In the genomic region with DNA sequence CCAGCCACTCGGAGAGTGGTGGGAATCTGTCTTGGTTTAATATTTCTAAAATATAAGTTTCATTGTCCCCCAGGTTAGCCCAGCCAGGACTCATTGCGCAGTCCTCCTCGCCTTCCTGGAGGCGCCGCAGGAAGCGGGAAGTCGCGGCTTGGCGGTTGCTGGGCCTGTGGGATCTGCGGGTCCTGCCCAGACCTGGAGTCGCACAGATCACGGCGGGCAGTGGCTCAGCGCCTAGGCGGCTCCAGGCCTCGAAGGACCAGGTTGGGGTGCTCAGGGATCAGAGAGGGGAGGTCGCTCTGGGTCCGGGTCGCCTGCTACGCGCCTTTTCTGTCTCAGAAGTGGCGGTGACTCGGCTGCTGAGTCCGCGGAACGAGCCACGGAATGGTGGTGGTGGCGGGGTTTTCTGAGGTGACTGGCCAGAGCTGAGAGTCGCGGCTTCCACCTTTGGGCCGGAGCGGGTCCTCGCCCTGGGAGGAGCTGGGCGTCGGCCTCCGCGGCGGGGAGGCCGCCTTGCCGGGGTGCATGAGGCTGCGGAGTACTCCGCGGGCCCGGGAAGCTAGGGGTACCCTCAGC, we compare ENCODE assay signal across 13 cellular contexts. TPM values are rescaled to one million over a fixed set of nuclear protein-coding genes. Genes with fewer than 3 reads are reported as not detected.
DNase-seq lines count a peak whose midpoint lies in the region; ATAC-seq and TF ChIP-seq lines count a peak whose summit lies in the region.
"Had no signal": no experiment of that assay in that cellular context is flagged by ENCODE, and none has a peak within 500 bp of the region (broad histone marks: within the 10 kb centered on the region; RNA-seq: fewer than 3 reads in every experiment).

No MANE protein-coding gene starts in this region.

- peaks cover 3% of the 10 kb centered on the region for H3K4me1 ChIP-seq in mesendoderm (ENCODE audit: control insufficient read depth, low read depth, low read length)
- H3K4me1 ChIP-seq in GM23248 (ENCODE audit: insufficient read depth), result no peaks in the 10 kb centered on the region; the same call in 1 of the 2 replicates

- H3K18ac ChIP-seq in mesendoderm (ENCODE audit: low read length), result peak overlapping the region; percentile 6

- no peak overlapping the region for H3K27ac Mint-ChIP-seq in WTC11

- no peak overlapping the region for H2BK15ac ChIP-seq in mesendoderm (replicated peaks; ENCODE audit: low read depth)

- in situ Hi-C loops in GM23248 (cut with MboI), result no loop called here

- H3K27me3 Mint-ChIP-seq in WTC11 (ENCODE audit: low read depth), result peaks cover 100% of the 10 kb centered on the region

- H3K79me1 ChIP-seq in mesendoderm (ENCODE audit: low read length), result no peaks in the 10 kb centered on the region

- H3K9ac ChIP-seq in mesendoderm (ENCODE audit: low read length) (peak overlapping the region; percentile 4), GM23248 (no peak overlapping the region)

- no peak overlapping the region for H2AFZ ChIP-seq in GM23248

- CTCF ChIA-PET in AG04449 (lab: Yijun Ruan, JAX), result interaction anchor here (1.0 to 16.2 kb wide), 5 partner anchors 18 to 395 kb away, joined by 4 to 190 read pairs (median 15); no protein-coding TSS in a partner anchor
- CTCF ChIA-PET in WTC11 (lab: Charles Lee), result interaction anchor here (0.9 to 1.5 kb wide), 7 partner anchors 19 to 394 kb away, joined by 3 to 8 read pairs (median 3); no protein-coding TSS in a partner anchor

- ATAC-seq in WTC11 (peak; percentile 24), GM19455 (IDR thresholded peaks at IDR 0.05; ENCODE audit: unreplicated experiment) (no peak)
- ATAC-seq: esophagus mucosa had no signal

- H3K4me1 Mint-ChIP-seq in WTC11, result peaks cover 40% of the 10 kb centered on the region

- no peak overlapping the region for H2AK5ac ChIP-seq in mesendoderm (ENCODE audit: low read length)

- peak overlapping the region; percentile 18 for H3K56ac ChIP-seq in mesendoderm (ENCODE audit: low read length)

- H2BK120ac ChIP-seq in mesendoderm (ENCODE audit: low read depth, low read length), result no peak overlapping the region

- peak overlapping the region; percentile 24 for H3K4me2 ChIP-seq in mesendoderm (ENCODE audit: low read length)
- no peak overlapping the region for H3K4me2 ChIP-seq in GM23248 (ENCODE audit: unreplicated experiment)

- no peak overlapping the region for H3K27ac ChIP-seq in mesendoderm (ENCODE audit: low read depth, low read length)
- no peak overlapping the region for H3K27ac ChIP-seq in GM23248

- H2BK5ac ChIP-seq in mesendoderm (ENCODE audit: low read length), result no peak overlapping the region

- H3K79me2 ChIP-seq in mesendoderm (ENCODE audit: control insufficient read depth, insufficient read depth, low read length), result no peaks in the 10 kb centered on the region
- H3K79me2 ChIP-seq in GM23248 (ENCODE audit: insufficient read depth), result no peaks in the 10 kb centered on the region

- H3K4me3 ChIP-seq in AG04449 (ENCODE audit: low read depth, low read length) (peak overlapping the region; percentile 24), mesendoderm (ENCODE audit: low read length) (no peak overlapping the region), GM23248 (no peak overlapping the region)

- peaks cover 13% of the 10 kb centered on the region; the same call in 1 of the 2 replicates for H3F3A ChIP-seq in GM23248 (ENCODE audit: insufficient read depth)

- H3K36me3 ChIP-seq in mesendoderm (ENCODE audit: control insufficient read depth, insufficient read depth, low read length) (no peaks in the 10 kb centered on the region), GM23248 (ENCODE audit: low read depth) (no peaks in the 10 kb centered on the region; the same call in 1 of the 2 replicates)

- 0 out of 2 replicates have a peak overlapping the region, but pooled peaks have one; percentile 22 for H3K4me3 Mint-ChIP-seq in WTC11

- no peaks in the 10 kb centered on the region for H3K9me3 ChIP-seq in GM23248 (ENCODE audit: low read depth)

- H3K23ac ChIP-seq in mesendoderm (ENCODE audit: low read length), result peak overlapping the region; percentile 74

- DNase-seq in AG04449 (ENCODE audit: low read depth, low spot score) (no peak), WTC11 (ENCODE audit: low spot score) (no peak), mesendoderm (peak; percentile 57), GM23248 (no peak), COLO829 (ENCODE audit: low spot score) (no peak)
- DNase-seq: activated gamma-delta T cell treated with Interleukin-2 at 50 U/mL for 16 hours, AML-193, KG1, naive B cell, NCI-H2029, small intestine had no signal

- H3K36me3 Mint-ChIP-seq in WTC11, result peaks cover 2% of the 10 kb centered on the region; the same call in 1 of the 2 replicates

- no peak for TF ChIP-seq CTCF in AG04449 (IDR thresholded peaks at IDR 0.05; ENCODE audit: insufficient read depth, low read length, missing control alignments)
- no peak for TF ChIP-seq CTCF in WTC11 (IDR thresholded peaks at IDR 0.05)

- no peak overlapping the region for H4K5ac ChIP-seq in mesendoderm (ENCODE audit: low read length)

- H3K27me3 ChIP-seq in mesendoderm (ENCODE audit: insufficient read depth, low read length, poor library complexity) (peaks cover 92% of the 10 kb centered on the region), GM23248 (replicated peaks; ENCODE audit: insufficient read depth) (no peaks in the 10 kb centered on the region)

- no peaks in the 10 kb centered on the region for H3K9me2 ChIP-seq in GM23248 (ENCODE audit: insufficient read depth)

- no CpG with 5 or more reads among the region's 44 CpGs for whole genome bisulfite sequencing in mesendoderm (ENCODE audit: extremely low coverage, insufficient coverage, low lambda C conversion rate)
- WGBS in GM23248 (ENCODE audit: low coverage in 1 of 2, low lambda C conversion rate in 2 of 2, missing lambda C conversion rate in 2 of 2), 2 experiments, result 93% methylated on average over 32 to 44 of the region's 44 CpGs

- H4K20me1 ChIP-seq in GM23248 (ENCODE audit: insufficient read depth), result no peaks in the 10 kb centered on the region

- POLR2A ChIA-PET in AG04449 (lab: Yijun Ruan, JAX) (no interaction called here), WTC11 (lab: Charles Lee) (interaction anchor here (1.5 kb wide), 1 partner anchor 11 kb away, joined by 7 read pairs; no protein-coding TSS in a partner anchor)

- no peak overlapping the region for H4K8ac ChIP-seq in mesendoderm (ENCODE audit: low read depth, low read length)

- H3K4ac ChIP-seq in mesendoderm (ENCODE audit: low read depth, low read length), result no peak overlapping the region

- H3K9me3 Mint-ChIP-seq in WTC11, result no peaks in the 10 kb centered on the region

TF ChIP-seq in WTC11, 78 proteins besides CTCF, POLR2A, EP300 and RAD21 (continues in another document):
- TF ChIP-seq ESRRA (CRISPR knock-in tag; IDR thresholded peaks at IDR 0.05; ENCODE audit: borderline replicate concordance) (no peak), JAZF1 (CRISPR knock-in tag; IDR thresholded peaks at IDR 0.05) (no peak), FOXP1 (CRISPR knock-in tag; IDR thresholded peaks at IDR 0.05; ENCODE audit: borderline replicate concordance) (no peak), NFYB (CRISPR knock-in tag; conservative IDR thresholded peaks at IDR 0.05; ENCODE audit: low read depth) (no peak), EMX1 (CRISPR knock-in tag; IDR thresholded peaks at IDR 0.05) (no peak)
- TF ChIP-seq, protein P1, sequence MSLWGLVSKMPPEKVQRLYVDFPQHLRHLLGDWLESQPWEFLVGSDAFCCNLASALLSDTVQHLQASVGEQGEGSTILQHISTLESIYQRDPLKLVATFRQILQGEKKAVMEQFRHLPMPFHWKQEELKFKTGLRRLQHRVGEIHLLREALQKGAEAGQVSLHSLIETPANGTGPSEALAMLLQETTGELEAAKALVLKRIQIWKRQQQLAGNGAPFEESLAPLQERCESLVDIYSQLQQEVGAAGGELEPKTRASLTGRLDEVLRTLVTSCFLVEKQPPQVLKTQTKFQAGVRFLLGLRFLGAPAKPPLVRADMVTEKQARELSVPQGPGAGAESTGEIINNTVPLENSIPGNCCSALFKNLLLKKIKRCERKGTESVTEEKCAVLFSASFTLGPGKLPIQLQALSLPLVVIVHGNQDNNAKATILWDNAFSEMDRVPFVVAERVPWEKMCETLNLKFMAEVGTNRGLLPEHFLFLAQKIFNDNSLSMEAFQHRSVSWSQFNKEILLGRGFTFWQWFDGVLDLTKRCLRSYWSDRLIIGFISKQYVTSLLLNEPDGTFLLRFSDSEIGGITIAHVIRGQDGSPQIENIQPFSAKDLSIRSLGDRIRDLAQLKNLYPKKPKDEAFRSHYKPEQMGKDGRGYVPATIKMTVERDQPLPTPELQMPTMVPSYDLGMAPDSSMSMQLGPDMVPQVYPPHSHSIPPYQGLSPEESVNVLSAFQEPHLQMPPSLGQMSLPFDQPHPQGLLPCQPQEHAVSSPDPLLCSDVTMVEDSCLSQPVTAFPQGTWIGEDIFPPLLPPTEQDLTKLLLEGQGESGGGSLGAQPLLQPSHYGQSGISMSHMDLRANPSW (CRISPR knock-in tag; conservative IDR thresholded peaks at IDR 0.05; ENCODE audit: low read depth), result no peak

RNA-seq across cellular contexts. Expression of a gene that starts 2.7 kb away (rescaled TPM):
- total RNA-seq in WTC11 (2021), result not detected in 3 replicates
- polyA plus RNA-seq in mesendoderm (2013, experiment 1 of 2), result not detected
- polyA plus RNA-seq in mesendoderm (2013, experiment 2 of 2), result not detected
- 3.2 and 5.2 TPM in 2 replicates for total RNA-seq in GM23248 (2014; rRNA removed; shearing (Covaris generic))
- polyA plus RNA-seq in GM23248 (2016; fragmentation: Nextera tagmentation; extraction: Ambion mirVana), result 1.9 and 2.3 TPM in 2 replicates

RNA-seq across cellular contexts. Expression of a gene that starts 8.4 kb away (rescaled TPM):
- not detected in 3 replicates for total RNA-seq in WTC11 (2021)
- polyA plus RNA-seq in mesendoderm (2013, experiment 1 of 2), result not detected
- polyA plus RNA-seq in mesendoderm (2013, experiment 2 of 2), result not detected
- total RNA-seq in GM23248 (2014; rRNA removed; shearing (Covaris generic)), result 2.5 and 7.8 TPM in 2 replicates
- polyA plus RNA-seq in GM23248 (2016; fragmentation: Nextera tagmentation; extraction: Ambion mirVana), result 0.54 and 1.4 TPM in 2 replicates

RNA-seq across cellular contexts. Expression of a gene that starts 28.7 kb away (rescaled TPM):
- 0.14 to 0.22 TPM in 2 of 3 replicates, not detected in the other for total RNA-seq in WTC11 (2021)
- 0.27 TPM for polyA plus RNA-seq in mesendoderm (2013, experiment 1 of 2)
- polyA plus RNA-seq in mesendoderm (2013, experiment 2 of 2), result 0.29 TPM
- 0.13 and 0.43 TPM in 2 replicates for total RNA-seq in GM23248 (2014; rRNA removed; shearing (Covaris generic))
- 1.5 and 2.2 TPM in 2 replicates for polyA plus RNA-seq in GM23248 (2016; fragmentation: Nextera tagmentation; extraction: Ambion mirVana)

RNA-seq across cellular contexts. Expression of a gene that starts 30.3 kb away (rescaled TPM):
- total RNA-seq in WTC11 (2021), result not detected in 3 replicates
- not detected for polyA plus RNA-seq in mesendoderm (2013, experiment 1 of 2)
- not detected for polyA plus RNA-seq in mesendoderm (2013, experiment 2 of 2)
- total RNA-seq in GM23248 (2014; rRNA removed; shearing (Covaris generic)), result 23.4 and 27.8 TPM in 2 replicates
- polyA plus RNA-seq in GM23248 (2016; fragmentation: Nextera tagmentation; extraction: Ambion mirVana), result 18.0 and 19.7 TPM in 2 replicates

RNA-seq across cellular contexts. Expression of a gene that starts 37.2 kb away (rescaled TPM):
- not detected in 3 replicates for total RNA-seq in WTC11 (2021)
- not detected for polyA plus RNA-seq in mesendoderm (2013, experiment 1 of 2)
- polyA plus RNA-seq in mesendoderm (2013, experiment 2 of 2), result not detected
- 4.2 and 7.0 TPM in 2 replicates for total RNA-seq in GM23248 (2014; rRNA removed; shearing (Covaris generic))
- 5.7 and 7.2 TPM in 2 replicates for polyA plus RNA-seq in GM23248 (2016; fragmentation: Nextera tagmentation; extraction: Ambion mirVana)
